ENCODE assay signal across 9 cellular contexts in the genomic region with DNA sequence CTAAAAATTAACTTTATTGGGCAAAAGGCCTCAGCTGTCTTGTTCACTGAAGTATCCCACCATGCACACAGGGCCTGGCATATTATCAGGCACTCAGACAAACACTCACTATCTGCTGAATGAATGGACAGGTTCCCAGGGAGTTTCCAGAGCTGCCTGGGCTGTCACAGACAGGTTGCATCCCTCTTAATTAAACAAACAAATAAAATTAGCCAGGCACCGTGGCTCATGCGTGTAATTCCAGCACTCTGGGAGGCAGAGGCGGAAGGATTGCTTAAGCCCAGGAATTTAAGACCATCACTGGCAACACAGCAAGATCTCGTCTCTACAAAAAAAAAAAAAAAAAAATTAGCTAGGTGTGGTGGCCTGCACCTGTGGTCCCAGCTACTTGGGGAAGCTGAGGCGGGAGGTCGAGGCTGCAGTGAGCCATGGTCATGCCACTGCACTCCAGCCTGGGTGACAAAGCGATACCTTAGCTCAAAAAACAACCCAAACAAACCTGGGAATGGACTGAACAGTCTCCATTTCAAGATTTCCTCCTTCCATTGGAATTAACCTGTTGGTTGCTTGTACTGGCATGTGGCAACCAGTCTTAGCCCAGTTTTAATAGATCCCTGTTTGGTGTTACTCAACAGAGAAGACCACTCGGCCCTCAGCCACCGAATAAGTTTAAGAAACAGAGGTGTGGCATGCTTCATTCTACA. TPM values are rescaled to one million over a fixed set of nuclear protein-coding genes. Genes with fewer than 3 reads are reported as not detected.
DNase-seq lines count a peak whose midpoint lies in the region; ATAC-seq and TF ChIP-seq lines count a peak whose summit lies in the region.
"Had no signal": no experiment of that assay in that cellular context is flagged by ENCODE, and none has a peak within 500 bp of the region (broad histone marks: within the 10 kb centered on the region; RNA-seq: fewer than 3 reads in every experiment).

No MANE protein-coding gene starts in this region.

- H3K4me3 ChIP-seq in iPS-18c (ENCODE audit: insufficient read depth, low read depth, low read length) (peak overlapping the region; percentile 66), smooth muscle cell (peak overlapping the region; percentile 48)

- H3K27ac ChIP-seq in smooth muscle cell (ENCODE audit: low read depth) = peak overlapping the region; percentile 59

- no peak overlapping the region for H2AFZ ChIP-seq in smooth muscle cell (ENCODE audit: low read depth)

- peak overlapping the region; percentile 78 for H3K4me2 ChIP-seq in smooth muscle cell

- CTCF ChIA-PET in activated CD8-positive, alpha-beta T cell treated with anti-CD3 and anti-CD28 coated beads for 36 hours (lab: Charles Lee) = interaction anchor here (0.7 to 37.8 kb wide), 6 partner anchors 9 to 75 kb away, joined by 3 to 1114 read pairs (median 8); no protein-coding TSS in a partner anchor

- TF ChIP-seq CTCF in activated CD8-positive, alpha-beta T cell treated with anti-CD3 and anti-CD28 coated beads for 36 hours (IDR thresholded peaks at IDR 0.05) = no peak
- TF ChIP-seq CTCF in smooth muscle cell (IDR thresholded peaks at IDR 0.05; ENCODE audit: borderline replicate concordance, insufficient read depth, poor library complexity, severe bottlenecking) = no peak

- peaks cover 31% of the 10 kb centered on the region for H4K20me1 ChIP-seq in smooth muscle cell (ENCODE audit: low read depth)

- no peak overlapping the region for H3K9ac ChIP-seq in smooth muscle cell (ENCODE audit: low read depth)

- no peaks in the 10 kb centered on the region for H3K27me3 Mint-ChIP-seq in activated CD8-positive, alpha-beta T cell treated with anti-CD3 and anti-CD28 coated beads for 36 hours

- intact Hi-C loops in activated CD8-positive, alpha-beta T cell treated with anti-CD3 and anti-CD28 coated beads for 36 hours (cut with micrococcal nuclease) = loop anchor here (2.0 kb wide), 1 partner anchor 46 kb away; no protein-coding TSS in a partner anchor

- peaks cover 23% of the 10 kb centered on the region for H3F3A ChIP-seq in smooth muscle cell (ENCODE audit: low read depth)

- DNase-seq in DMS 273 (lab: John Stamatoyannopoulos, UW; ENCODE audit: unreplicated experiment) (peak; percentile 26), DMS 273 treated with DMSO at 0.1 percent for 48 hours (lab: John Stamatoyannopoulos, UW) (no peak), smooth muscle cell (lab: John Stamatoyannopoulos, UW; ENCODE audit: unreplicated experiment) (no peak), NCI-H510A (lab: John Stamatoyannopoulos, UW) (no peak)
- no peak for DNase-seq in activated CD8-positive, alpha-beta T cell treated with anti-CD3 and anti-CD28 coated beads for 36 hours
- no peak for DNase-seq in effector CD8-positive, alpha-beta T cell (lab: John Stamatoyannopoulos, UW)
- no peak for DNase-seq in stimulated activated CD4-positive, alpha-beta T cell treated with anti-CD3 and anti-CD28 coated beads, Interleukin-1b, Interleukin-23, amount 100 ng/mL, for 48 hours
- DNase-seq: stimulated activated CD4-positive, alpha-beta T cell treated with anti-CD3 and anti-CD28 coated beads, Interleukin-2, amount 100 ng/mL, for 24 hours had no signal

- H3K79me2 ChIP-seq in smooth muscle cell (ENCODE audit: low read depth) = peaks cover 30% of the 10 kb centered on the region

- ATAC-seq in activated CD8-positive, alpha-beta T cell treated with anti-CD3 and anti-CD28 coated beads for 36 hours = no peak

- no peaks in the 10 kb centered on the region for H3K36me3 ChIP-seq in smooth muscle cell (ENCODE audit: low read depth)

- H3K9me3 ChIP-seq in iPS-18c (ENCODE audit: control insufficient read depth, insufficient read depth, low read length) (peaks cover 4% of the 10 kb centered on the region), smooth muscle cell (replicated peaks; ENCODE audit: low read depth) (no peaks in the 10 kb centered on the region)

- POLR2A ChIA-PET in activated CD8-positive, alpha-beta T cell treated with anti-CD3 and anti-CD28 coated beads for 36 hours (lab: Charles Lee) = interaction anchor here (0.6 to 2.1 kb wide), 8 partner anchors 8 to 58 kb away, joined by 3 to 12 read pairs (median 3); no protein-coding TSS in a partner anchor

- H3K9me3 Mint-ChIP-seq in activated CD8-positive, alpha-beta T cell treated with anti-CD3 and anti-CD28 coated beads for 36 hours = no peaks in the 10 kb centered on the region

- no peak overlapping the region for H3K27ac Mint-ChIP-seq in activated CD8-positive, alpha-beta T cell treated with anti-CD3 and anti-CD28 coated beads for 36 hours

- H3K4me1 Mint-ChIP-seq in activated CD8-positive, alpha-beta T cell treated with anti-CD3 and anti-CD28 coated beads for 36 hours (ENCODE audit: low read depth) = peaks cover 34% of the 10 kb centered on the region

- 62% methylated on average over 8 of the region's 9 CpGs for WGBS in smooth muscle cell (ENCODE audit: low lambda C conversion rate)

- H3K27me3 ChIP-seq in smooth muscle cell (ENCODE audit: low read depth) = no peaks in the 10 kb centered on the region

- H3K36me3 Mint-ChIP-seq in activated CD8-positive, alpha-beta T cell treated with anti-CD3 and anti-CD28 coated beads for 36 hours (ENCODE audit: low read depth) = peaks cover 16% of the 10 kb centered on the region

- peak overlapping the region; percentile 69 for H3K4me3 Mint-ChIP-seq in activated CD8-positive, alpha-beta T cell treated with anti-CD3 and anti-CD28 coated beads for 36 hours

- peaks cover 19% of the 10 kb centered on the region for H3K4me1 ChIP-seq in smooth muscle cell (ENCODE audit: low read depth)

RNA-seq across cellular contexts. Expression of gene TSPAN14, which starts 1.3 kb away (rescaled TPM):
- total RNA-seq in activated CD8-positive, alpha-beta T cell treated with anti-CD3 and anti-CD28 coated beads for 36 hours = 10 to 100 TPM; 43.9 to 45.5 TPM
- total RNA-seq in smooth muscle cell = 39.8 and 42.7 TPM in 2 replicates
- 46.3 and 82.5 TPM in 2 replicates for polyA plus RNA-seq in smooth muscle cell

RNA-seq across cellular contexts. Expression of gene PRXL2A, which starts 44.5 kb away (rescaled TPM):
- 10 to 100 TPM; 21.0 to 22.7 TPM for total RNA-seq in activated CD8-positive, alpha-beta T cell treated with anti-CD3 and anti-CD28 coated beads for 36 hours
- total RNA-seq in smooth muscle cell = 28.8 and 43.6 TPM in 2 replicates
- 80.0 and 82.0 TPM in 2 replicates for polyA plus RNA-seq in smooth muscle cell
